ENCODE assay signal across 33 cellular contexts in genomic region chr19:47434088-47434487, GRCh38. TPM values are rescaled to one million over a fixed set of nuclear protein-coding genes. Genes with fewer than 3 reads are reported as not detected.
"Had no signal": no experiment of that assay in that cellular context is flagged by ENCODE, and none has a peak within 500 bp of the region (broad histone marks: within the 10 kb centered on the region; RNA-seq: fewer than 3 reads in every experiment).

No MANE protein-coding gene starts in this region.

- H3K36me3 ChIP-seq: adrenal gland, colonic mucosa, esophagus squamous epithelium, gastroesophageal sphincter had no signal

- ATAC-seq: activated CD4-positive, CD25-positive, alpha-beta regulatory T cell treated with anti-CD3 and anti-CD28 coated beads, Interleukin-2, amount 50 U/mL, for 24 hours; activated CD8-positive, alpha-beta T cell treated with anti-CD3 and anti-CD28 coated beads for 36 hours; activated naive CD8-positive, alpha-beta T cell treated with anti-CD3 and anti-CD28 coated beads, Interleukin-2, amount 50 U/mL, for 24 hours; activated T-cell treated with anti-CD3 and anti-CD28 coated beads, Interleukin-2, amount 50 U/mL, for 4 hours; activated T-helper 17 cell treated with anti-CD3 and anti-CD28 coated beads, Interleukin-2, amount 50 U/mL, for 72 hours; body of pancreas; gastroesophageal sphincter had no signal

- H3K9me3 Mint-ChIP-seq: activated CD8-positive, alpha-beta T cell treated with anti-CD3 and anti-CD28 coated beads for 36 hours; activated naive CD4-positive, alpha-beta T cell treated with anti-CD3 and anti-CD28 coated beads, Interleukin-2, amount 50 U/mL, for 24 hours; activated naive CD8-positive, alpha-beta T cell treated with anti-CD3 and anti-CD28 coated beads, Interleukin-2, amount 50 U/mL, for 24 hours; activated T-cell treated with anti-CD3 and anti-CD28 coated beads, Interleukin-2, amount 50 U/mL, for 4 hours; activated T-helper 17 cell treated with anti-CD3 and anti-CD28 coated beads, Interleukin-2, amount 50 U/mL, for 72 hours had no signal

- H3K4me3 Mint-ChIP-seq: activated B cell treated with CpG ODN at 0.5 μM for 24 hours; activated CD8-positive, alpha-beta T cell treated with anti-CD3 and anti-CD28 coated beads for 36 hours; activated naive CD4-positive, alpha-beta T cell treated with anti-CD3 and anti-CD28 coated beads, Interleukin-2, amount 50 U/mL, for 24 hours; activated naive CD8-positive, alpha-beta T cell treated with anti-CD3 and anti-CD28 coated beads for 36 hours; activated naive CD8-positive, alpha-beta T cell treated with anti-CD3 and anti-CD28 coated beads, Interleukin-2, amount 50 U/mL, for 24 hours; activated T-cell treated with anti-CD3 and anti-CD28 coated beads, Interleukin-2, amount 50 U/mL, for 4 hours; activated T-helper 17 cell treated with anti-CD3 and anti-CD28 coated beads, Interleukin-2, amount 50 U/mL, for 72 hours had no signal

- DNase-seq: activated B cell treated with CpG ODN at 0.5 μM for 24 hours; activated CD4-positive, alpha-beta T cell treated with anti-CD3 and anti-CD28 coated beads for 48 hours; activated CD4-positive, alpha-beta T cell treated with anti-CD3 and anti-CD28 coated beads, Interleukin-2, amount 50 U/mL, for 1 hour; activated CD4-positive, alpha-beta T cell treated with anti-CD3 and anti-CD28 coated beads, Interleukin-2, amount 50 U/mL, for 48 hours; activated CD8-positive, alpha-beta memory T cell treated with anti-CD3 and anti-CD28 coated beads for 24 hours; activated CD8-positive, alpha-beta T cell treated with anti-CD3 and anti-CD28 coated beads for 36 hours; activated effector memory CD4-positive, alpha-beta T cell treated with Interleukin-2 at 50 U/mL for 16 hours; activated gamma-delta T cell treated with Interleukin-2 at 50 U/mL for 16 hours; activated naive CD4-positive, alpha-beta T cell treated with Interleukin-2 at 50 U/mL for 16 hours; activated naive CD8-positive, alpha-beta T cell treated with anti-CD3 and anti-CD28 coated beads for 36 hours; activated naive CD8-positive, alpha-beta T cell treated with anti-CD3 and anti-CD28 coated beads, Interleukin-2, amount 50 U/mL, for 24 hours; activated T-cell treated with anti-CD3 and anti-CD28 coated beads, Interleukin-2, amount 50 U/mL, for 4 hours; adrenal gland; amygdala; aorta; body of pancreas; caudate nucleus; cerebellar nuclear complex; colonic mucosa; effector CD8-positive, alpha-beta T cell; esophagus squamous epithelium; foreskin melanocyte; head of caudate nucleus; T-helper 2 cell; WERI-Rb-1 had no signal

- FAIRE-seq: endometrium, endothelial cell of umbilical vein had no signal

- H3K36me3 Mint-ChIP-seq: activated naive CD4-positive, alpha-beta T cell treated with anti-CD3 and anti-CD28 coated beads, Interleukin-2, amount 50 U/mL, for 24 hours; activated naive CD8-positive, alpha-beta T cell treated with anti-CD3 and anti-CD28 coated beads for 36 hours had no signal

- H3K27ac Mint-ChIP-seq: activated B cell treated with CpG ODN at 0.5 μM for 24 hours; activated CD8-positive, alpha-beta T cell treated with anti-CD3 and anti-CD28 coated beads for 36 hours; activated naive CD8-positive, alpha-beta T cell treated with anti-CD3 and anti-CD28 coated beads for 36 hours; activated naive CD8-positive, alpha-beta T cell treated with anti-CD3 and anti-CD28 coated beads, Interleukin-2, amount 50 U/mL, for 24 hours; activated T-helper 17 cell treated with anti-CD3 and anti-CD28 coated beads, Interleukin-2, amount 50 U/mL, for 72 hours had no signal

- H3K4me3 ChIP-seq: adrenal gland, body of pancreas, colonic mucosa, esophagus squamous epithelium, gastroesophageal sphincter had no signal

- H3K9me3 ChIP-seq: adrenal gland, body of pancreas, colonic mucosa, esophagus squamous epithelium, gastroesophageal sphincter had no signal

- H3K27ac ChIP-seq: adrenal gland, body of pancreas, colonic mucosa, epithelial cell of prostate, esophagus squamous epithelium, gastroesophageal sphincter, WERI-Rb-1 had no signal

RNA-seq across cellular contexts. Expression of gene MEIS3, which starts 14.8 kb away (rescaled TPM):
- polyA plus RNA-seq: endothelial cell of umbilical vein had no signal

RNA-seq across cellular contexts. Expression of gene SLC8A2, which starts 37.6 kb away (rescaled TPM):
- polyA plus RNA-seq: aorta, endothelial cell of umbilical vein, fibroblast of lung had no signal
